9 cellular contexts compared by ENCODE assay signal in genomic region chr2:25419678-25420242, GRCh38.
DNase-seq lines count a peak whose midpoint lies in the region; ATAC-seq, FAIRE-seq and TF ChIP-seq lines count a peak whose summit lies in the region.
"Had no signal": no experiment of that assay in that cellular context is flagged by ENCODE, and none has a peak within 500 bp of the region (broad histone marks: within the 10 kb centered on the region; RNA-seq: fewer than 3 reads in every experiment).

No MANE protein-coding gene starts in this region.

- H3K9me3 ChIP-seq in T-helper 17 cell (ENCODE audit: control insufficient read depth, low read length, poor library complexity, severe bottlenecking) (no peaks in the 10 kb centered on the region), vagina (no peaks in the 10 kb centered on the region)

- no peaks in the 10 kb centered on the region for H3K27me3 Mint-ChIP-seq in T-helper 17 cell

- peaks cover 4% of the 10 kb centered on the region for H3K4me1 Mint-ChIP-seq in T-helper 17 cell

- no peak overlapping the region for H3K27ac Mint-ChIP-seq in T-helper 17 cell

- no peaks in the 10 kb centered on the region for H3K36me3 ChIP-seq in vagina

- intact Hi-C loops in vagina (cut with DNase I): no loop called here

- H3K4me3 Mint-ChIP-seq in T-helper 17 cell: no peak overlapping the region

- no peaks in the 10 kb centered on the region for H3K4me1 ChIP-seq in vagina

- DNase-seq in GM12892 (ENCODE audit: insufficient read length): peak; percentile 42
- no peak for DNase-seq in T-helper 17 cell
- DNase-seq in stimulated activated naive CD4-positive, alpha-beta T cell treated with Interleukin-2 at 50 U/mL for 16 hours (lab: John Stamatoyannopoulos, UW): no peak
- DNase-seq in hippocampal formation (lab: John Stamatoyannopoulos, UW): no peak
- no peak for DNase-seq in NCI-H748 (lab: John Stamatoyannopoulos, UW; ENCODE audit: unreplicated experiment)
- no peak for DNase-seq in vagina (ENCODE audit: extremely low spot score in 2 of 2)
- DNase-seq: occipital lobe had no signal

- H3K4me3 ChIP-seq in vagina: no peak overlapping the region

- no peak for TF ChIP-seq CTCF in vagina (IDR thresholded peaks at IDR 0.05)

- H3K36me3 Mint-ChIP-seq in T-helper 17 cell (ENCODE audit: low read depth): peaks cover 6% of the 10 kb centered on the region

- no peak overlapping the region for H3K27ac ChIP-seq in vagina

- peak; percentile 79 for TF ChIP-seq POLR2A in GM12892 (IDR thresholded peaks at IDR 0.05; ENCODE audit: low read depth, low read length)
- TF ChIP-seq POLR2A in vagina (IDR thresholded peaks at IDR 0.05): no peak

- peak; percentile 66 for ATAC-seq in GM19455 (IDR thresholded peaks at IDR 0.05; ENCODE audit: unreplicated experiment)
- peak; percentile 55 for ATAC-seq in HG03095 (IDR thresholded peaks at IDR 0.05; ENCODE audit: unreplicated experiment)
- ATAC-seq in T-helper 17 cell: peak; percentile 79

- peak; percentile 97 for FAIRE-seq in GM12892 (lab: Jason Lieb, UNC)

- no peaks in the 10 kb centered on the region for H3K27me3 ChIP-seq in vagina
